36 cellular contexts compared by ENCODE assay signal in genomic region chr7:279821-280220, GRCh38. TPM values are rescaled to one million over a fixed set of nuclear protein-coding genes. Genes with fewer than 3 reads are reported as not detected.
"Had no signal": no experiment of that assay in that cellular context is flagged by ENCODE, and none has a peak within 500 bp of the region (broad histone marks: within the 10 kb centered on the region; RNA-seq: fewer than 3 reads in every experiment).

No MANE protein-coding gene starts in this region.

- DNase-seq: heart right ventricle; islet precursor cell; midbrain; occipital lobe; stimulated activated CD4-positive, alpha-beta T cell treated with anti-CD3 and anti-CD28 coated beads, Interleukin-12 subunit alpha, Interleukin-12 subunit beta, amount 100 ng/mL, for 4 hours; stimulated activated CD4-positive, alpha-beta T cell treated with anti-CD3 and anti-CD28 coated beads, Interleukin-15, amount 100 ng/mL, for 24 hours; stimulated activated CD4-positive, alpha-beta T cell treated with anti-CD3 and anti-CD28 coated beads, Interleukin-2, amount 100 ng/mL, for 24 hours; stimulated activated CD4-positive, alpha-beta T cell treated with anti-CD3 and anti-CD28 coated beads, Interleukin-4, amount 100 ng/mL, for 1 hour; stimulated activated naive B cell treated with anti-CD40 and anti-IgM and Interleukin-4, amounts not matched to agents 10 μg/mL and 1 μg/mL and 100 μg/mL, for 72 hours; stimulated activated naive CD8-positive, alpha-beta T cell treated with anti-CD3 and anti-CD28 coated beads, Interleukin-15, Interleukin-2, amounts not matched to agents 100 U/mL and 50 U/mL, for 24 hours; stomach; testis; thyroid gland; transverse colon; upper lobe of left lung had no signal

- H3K36me3 ChIP-seq: heart right ventricle, neutrophil, right atrium auricular region, right lobe of liver, stomach, thyroid gland, transverse colon, upper lobe of left lung, vagina had no signal

- H3K9me3 ChIP-seq: neutrophil, right atrium auricular region, right lobe of liver, testis, thyroid gland, transverse colon, vagina had no signal

- H3K4me1 ChIP-seq: heart right ventricle, parathyroid adenoma, right atrium auricular region, right lobe of liver, stomach, testis, thyroid gland, upper lobe of left lung, vagina had no signal

- ATAC-seq: heart right ventricle; left lobe of liver; naive thymus-derived CD8-positive, alpha-beta T cell; stimulated activated naive B cell treated with anti-CD40 and anti-IgM and Interleukin-4, amounts not matched to agents 10 μg/mL and 1 μg/mL and 100 μg/mL, for 72 hours; stimulated activated naive CD8-positive, alpha-beta T cell treated with anti-CD3 and anti-CD28 coated beads, Interleukin-15, Interleukin-2, amounts not matched to agents 100 U/mL and 50 U/mL, for 24 hours had no signal

- H3K4me3 ChIP-seq: heart right ventricle, hepatocyte, right atrium auricular region, right lobe of liver, smooth muscle cell, stomach, testis, thyroid gland, transverse colon, upper lobe of left lung, vagina had no signal

- H3K27ac ChIP-seq: heart right ventricle, hepatocyte, neutrophil, parathyroid adenoma, right atrium auricular region, right lobe of liver, stomach, testis, thyroid gland, transverse colon, upper lobe of left lung, vagina had no signal

- H3K27me3 ChIP-seq: hepatocyte, right atrium auricular region, right lobe of liver, testis, thyroid gland, transverse colon, upper lobe of left lung, vagina had no signal

RNA-seq across cellular contexts. Expression of gene FOXL3, which starts 10.1 kb away (rescaled TPM):
- total RNA-seq: heart right ventricle; hepatocyte; kidney epithelial cell; left lobe of liver; lower leg skin; lung microvascular endothelial cell; mesenteric fat pad; mucosa of gallbladder; naive thymus-derived CD8-positive, alpha-beta T cell; neural crest cell; occipital lobe; osteocyte; progenitor cell of endocrine pancreas; pulmonary artery endothelial cell; renal cortical epithelial cell; right atrium auricular region; right lobe of liver; skeletal muscle tissue; smooth muscle cell; stomach; thyroid gland; transverse colon; upper lobe of left lung; urinary bladder; vagina had no signal
